22 cellular contexts compared by ENCODE assay signal in the genomic region with DNA sequence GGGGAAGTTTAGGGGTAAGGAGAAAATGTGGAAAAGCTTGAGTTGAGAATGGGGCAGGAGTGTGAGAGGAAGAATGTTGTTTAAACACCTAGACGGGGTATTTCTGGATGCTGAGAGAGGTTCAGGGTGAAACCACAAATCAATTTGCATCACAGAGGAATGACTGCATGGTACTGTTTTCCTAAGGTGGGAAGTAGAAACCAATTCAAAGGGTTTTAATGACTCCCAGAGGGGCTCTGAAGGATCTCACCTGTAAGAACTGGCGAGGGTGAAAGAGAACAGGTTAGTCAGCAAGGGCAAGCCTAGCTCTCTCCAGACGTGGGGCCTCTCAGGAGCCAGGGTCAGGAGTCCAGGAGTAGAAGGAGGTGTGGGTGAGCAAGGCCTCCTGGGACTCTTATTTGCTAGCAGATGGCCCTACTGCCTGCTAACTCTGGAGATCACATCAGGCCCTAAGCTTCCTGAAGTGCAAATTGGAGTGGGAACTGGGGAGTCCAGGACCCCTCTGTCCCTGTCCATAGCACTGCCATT.
"Had no signal": no experiment of that assay in that cellular context is flagged by ENCODE, and none has a peak within 500 bp of the region (broad histone marks: within the 10 kb centered on the region; RNA-seq: fewer than 3 reads in every experiment).

No MANE protein-coding gene starts in this region.

- FAIRE-seq: endometrium, urothelium cell line had no signal

- H3K9me3 Mint-ChIP-seq: activated naive CD4-positive, alpha-beta T cell treated with anti-CD3 and anti-CD28 coated beads, Interleukin-2, amount 50 U/mL, for 24 hours had no signal

- H3K4me3 Mint-ChIP-seq: activated B cell treated with CpG ODN at 0.5 μM for 24 hours; activated CD8-positive, alpha-beta T cell treated with anti-CD3 and anti-CD28 coated beads, Interleukin-2, amount 10 ng/mL, durations not matched to agents 7 days and 5 days; activated naive CD4-positive, alpha-beta T cell treated with anti-CD3 and anti-CD28 coated beads, Interleukin-2, amount 50 U/mL, for 24 hours; natural killer cell; stimulated activated naive B cell treated with anti-CD40 and anti-IgM and Interleukin-4, amounts not matched to agents 10 μg/mL and 1 μg/mL and 100 μg/mL, for 72 hours had no signal

- H3K4me1 ChIP-seq: adrenal gland, gastroesophageal sphincter, heart right ventricle, right atrium auricular region, tibial artery had no signal

- H3K36me3 ChIP-seq: adrenal gland, cardiac muscle cell, gastroesophageal sphincter, heart right ventricle, right atrium auricular region, tibial artery had no signal

- H3K9me3 ChIP-seq: adrenal gland, gastroesophageal sphincter, right atrium auricular region, tibial artery had no signal

- H3K4me1 Mint-ChIP-seq: activated B cell treated with CpG ODN at 0.5 μM for 24 hours; activated naive CD4-positive, alpha-beta T cell treated with anti-CD3 and anti-CD28 coated beads, Interleukin-2, amount 50 U/mL, for 24 hours; natural killer cell; stimulated activated naive B cell treated with anti-CD40 and anti-IgM and Interleukin-4, amounts not matched to agents 10 μg/mL and 1 μg/mL and 100 μg/mL, for 72 hours had no signal

- H3K27ac Mint-ChIP-seq: activated B cell treated with CpG ODN at 0.5 μM for 24 hours; activated CD8-positive, alpha-beta T cell treated with anti-CD3 and anti-CD28 coated beads, Interleukin-2, amount 10 ng/mL, durations not matched to agents 7 days and 5 days; activated naive CD4-positive, alpha-beta T cell treated with anti-CD3 and anti-CD28 coated beads, Interleukin-2, amount 50 U/mL, for 24 hours; natural killer cell; stimulated activated naive B cell treated with anti-CD40 and anti-IgM and Interleukin-4, amounts not matched to agents 10 μg/mL and 1 μg/mL and 100 μg/mL, for 72 hours had no signal

- H3K4me3 ChIP-seq: adrenal gland, cardiac muscle cell, gastroesophageal sphincter, heart right ventricle, right atrium auricular region, tibial artery had no signal

- H3K36me3 Mint-ChIP-seq: activated naive CD4-positive, alpha-beta T cell treated with anti-CD3 and anti-CD28 coated beads, Interleukin-2, amount 50 U/mL, for 24 hours; natural killer cell; stimulated activated naive B cell treated with anti-CD40 and anti-IgM and Interleukin-4, amounts not matched to agents 10 μg/mL and 1 μg/mL and 100 μg/mL, for 72 hours had no signal

- DNase-seq: activated B cell treated with CpG ODN at 0.5 μM for 24 hours; activated CD4-positive, alpha-beta T cell treated with anti-CD3 and anti-CD28 coated beads for 48 hours; activated CD8-positive, alpha-beta memory T cell treated with anti-CD3 and anti-CD28 coated beads, Interleukin-2, amount 50 U/mL, for 4 hours; activated CD8-positive, alpha-beta T cell treated with anti-CD3 and anti-CD28 coated beads, Interleukin-2, amount 10 ng/mL, durations not matched to agents 7 days and 5 days; activated effector memory CD4-positive, alpha-beta T cell treated with anti-CD3 and anti-CD28 coated beads, Interleukin-2, amount 50 U/mL, for 16 hours; activated T-cell treated with anti-CD3 and anti-CD28 coated beads, Interleukin-2, amount 50 U/mL, for 48 hours; adrenal gland; heart right ventricle; kidney glomerular epithelial cell; left ventricle myocardium superior; mesenchymal stem cell; natural killer cell; nucleus accumbens; stimulated activated CD4-positive, alpha-beta T cell treated with anti-CD3 and anti-CD28 coated beads, Interleukin-2, amount 100 ng/mL, for 48 hours; stimulated activated naive B cell treated with anti-CD40 and anti-IgM and Interleukin-4, amounts not matched to agents 10 μg/mL and 1 μg/mL and 100 μg/mL, for 72 hours; tibial artery had no signal

- H3K27me3 Mint-ChIP-seq: activated B cell treated with CpG ODN at 0.5 μM for 24 hours; activated naive CD4-positive, alpha-beta T cell treated with anti-CD3 and anti-CD28 coated beads, Interleukin-2, amount 50 U/mL, for 24 hours; stimulated activated naive B cell treated with anti-CD40 and anti-IgM and Interleukin-4, amounts not matched to agents 10 μg/mL and 1 μg/mL and 100 μg/mL, for 72 hours had no signal

- H3K27me3 ChIP-seq: adrenal gland, cardiac muscle cell, gastroesophageal sphincter, heart right ventricle, right atrium auricular region, tibial artery had no signal

- H3K27ac ChIP-seq: adrenal gland, cardiac muscle cell, gastroesophageal sphincter, heart right ventricle, right atrium auricular region, tibial artery had no signal

- ATAC-seq: activated CD8-positive, alpha-beta T cell treated with anti-CD3 and anti-CD28 coated beads, Interleukin-2, amount 10 ng/mL, durations not matched to agents 7 days and 5 days; gastroesophageal sphincter; heart right ventricle; left ventricle myocardium superior; natural killer cell; stimulated activated naive B cell treated with anti-CD40 and anti-IgM and Interleukin-4, amounts not matched to agents 10 μg/mL and 1 μg/mL and 100 μg/mL, for 72 hours had no signal
